In the genomic region with DNA sequence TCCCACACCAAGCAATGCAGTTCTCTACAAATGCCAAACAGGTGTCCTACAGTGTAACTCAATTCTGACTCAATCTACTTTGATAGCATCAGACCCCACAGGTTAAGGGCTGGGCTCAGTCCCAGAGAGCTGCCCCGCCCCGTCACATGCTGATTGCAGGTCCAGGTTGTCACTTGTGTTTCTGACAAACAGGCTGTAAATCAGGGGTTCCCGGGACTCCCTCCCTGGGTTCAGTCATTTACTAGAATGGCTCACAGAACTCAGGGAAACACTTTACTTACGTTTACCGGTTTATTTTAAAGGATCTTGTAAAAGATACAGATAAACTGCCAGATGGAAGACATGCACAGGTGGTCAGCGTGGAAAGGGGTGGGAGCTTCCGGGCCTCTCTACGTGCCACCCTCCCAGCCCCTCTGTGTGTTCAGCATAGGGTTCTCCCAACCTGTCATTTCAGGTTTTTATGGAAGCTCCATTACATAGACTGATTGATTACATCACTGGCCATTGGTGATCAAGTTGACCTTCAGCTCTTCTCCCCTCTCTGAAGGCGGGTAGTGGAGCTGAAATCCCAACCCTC, we compare ENCODE assay signal across 18 cellular contexts. TPM values are rescaled to one million over a fixed set of nuclear protein-coding genes. Genes with fewer than 3 reads are reported as not detected.
DNase-seq lines count a peak whose midpoint lies in the region; ATAC-seq and TF ChIP-seq lines count a peak whose summit lies in the region.
"Had no signal": no experiment of that assay in that cellular context is flagged by ENCODE, and none has a peak within 500 bp of the region (broad histone marks: within the 10 kb centered on the region; RNA-seq: fewer than 3 reads in every experiment).

No MANE protein-coding gene starts in this region.

- no peak overlapping the region for H3K4me3 ChIP-seq in SJCRH30
- no peak overlapping the region for H3K4me3 ChIP-seq in lower leg skin (ENCODE audit: low read depth, poor library complexity, severe bottlenecking)
- no peak overlapping the region for H3K4me3 ChIP-seq in upper lobe of right lung
- H3K4me3 ChIP-seq: tibial nerve had no signal

- no peak overlapping the region for H3K4me3 Mint-ChIP-seq in activated T-cell treated with anti-CD3 and anti-CD28 coated beads, Interleukin-2, amount 50 U/mL, for 4 hours
- no peak overlapping the region for H3K4me3 Mint-ChIP-seq in activated T-cell treated with anti-CD3 and anti-CD28 coated beads, Interleukin-2, amount 50 U/mL, for 24 hours
- H3K4me3 Mint-ChIP-seq: effector memory CD8-positive, alpha-beta T cell; T-cell had no signal

- peaks cover 5% of the 10 kb centered on the region for H3K27me3 Mint-ChIP-seq in activated T-cell treated with anti-CD3 and anti-CD28 coated beads, Interleukin-2, amount 50 U/mL, for 4 hours (ENCODE audit: low read depth)
- no peaks in the 10 kb centered on the region for H3K27me3 Mint-ChIP-seq in activated T-cell treated with anti-CD3 and anti-CD28 coated beads, Interleukin-2, amount 50 U/mL, for 24 hours

- TF ChIP-seq CTCF in lower leg skin (IDR thresholded peaks at IDR 0.05): no peak
- TF ChIP-seq CTCF in upper lobe of right lung (IDR thresholded peaks at IDR 0.05): no peak

- H3K27ac Mint-ChIP-seq in activated T-cell treated with anti-CD3 and anti-CD28 coated beads, Interleukin-2, amount 50 U/mL, for 24 hours: no peak overlapping the region
- H3K27ac Mint-ChIP-seq: effector memory CD8-positive, alpha-beta T cell; T-cell had no signal

- DNase-seq in activated T-cell treated with anti-CD3 and anti-CD28 coated beads, Interleukin-2, amount 50 U/mL, for 4 hours: peak; percentile 1
- DNase-seq in activated T-cell treated with anti-CD3 and anti-CD28 coated beads, Interleukin-2, amount 50 U/mL, for 24 hours: no peak
- DNase-seq in SJCRH30: no peak
- DNase-seq in lower leg skin (ENCODE audit: low spot score in 2 of 2): peak; percentile 38 to 78
- DNase-seq in upper lobe of right lung: peak; percentile 36
- no peak for DNase-seq in epidermal melanocyte (ENCODE audit: insufficient read length, low spot score)
- no peak for DNase-seq in NCI-H187 (lab: John Stamatoyannopoulos, UW)
- DNase-seq in foreskin melanocyte: no peak
- DNase-seq: DMS79; effector memory CD8-positive, alpha-beta T cell; foreskin fibroblast; HCEC 1CT; NCI-H1092; NCI-H345 had no signal

- H3K27me3 ChIP-seq in SJCRH30 (no peaks in the 10 kb centered on the region), upper lobe of right lung (no peaks in the 10 kb centered on the region)
- H3K27me3 ChIP-seq: tibial nerve had no signal

- TF ChIP-seq POLR2A in lower leg skin (IDR thresholded peaks at IDR 0.05): no peak

- H3K4me1 ChIP-seq in SJCRH30 (peaks cover 63% of the 10 kb centered on the region), upper lobe of right lung (peaks cover 26% of the 10 kb centered on the region)

- ATAC-seq in activated T-cell treated with anti-CD3 and anti-CD28 coated beads, Interleukin-2, amount 50 U/mL, for 4 hours: no peak
- no peak for ATAC-seq in upper lobe of right lung
- ATAC-seq: activated naive CD4-positive, alpha-beta T cell treated with anti-CD3 and anti-CD28 coated beads, Interleukin-2, amount 50 U/mL, for 72 hours; effector memory CD8-positive, alpha-beta T cell; right cardiac atrium; T-cell had no signal

- 73 to 75% methylated on average over 9 of the region's 9 CpGs for WGBS in lower leg skin, 2 donors

- no peaks in the 10 kb centered on the region for H3K36me3 Mint-ChIP-seq in activated T-cell treated with anti-CD3 and anti-CD28 coated beads, Interleukin-2, amount 50 U/mL, for 4 hours (ENCODE audit: insufficient read depth)
- no peaks in the 10 kb centered on the region for H3K36me3 Mint-ChIP-seq in activated T-cell treated with anti-CD3 and anti-CD28 coated beads, Interleukin-2, amount 50 U/mL, for 24 hours (ENCODE audit: low read depth)
- H3K36me3 Mint-ChIP-seq: activated naive CD4-positive, alpha-beta T cell treated with anti-CD3 and anti-CD28 coated beads, Interleukin-2, amount 50 U/mL, for 72 hours; T-cell had no signal

- no peaks in the 10 kb centered on the region for H3K9me3 Mint-ChIP-seq in activated T-cell treated with anti-CD3 and anti-CD28 coated beads, Interleukin-2, amount 50 U/mL, for 4 hours
- H3K9me3 Mint-ChIP-seq in activated T-cell treated with anti-CD3 and anti-CD28 coated beads, Interleukin-2, amount 50 U/mL, for 24 hours: no peaks in the 10 kb centered on the region
- H3K9me3 Mint-ChIP-seq: activated naive CD4-positive, alpha-beta T cell treated with anti-CD3 and anti-CD28 coated beads, Interleukin-2, amount 50 U/mL, for 72 hours; effector memory CD8-positive, alpha-beta T cell; T-cell had no signal

- H3K9me3 ChIP-seq in SJCRH30 (replicated peaks): no peaks in the 10 kb centered on the region
- H3K9me3 ChIP-seq in upper lobe of right lung: no peaks in the 10 kb centered on the region
- H3K9me3 ChIP-seq: tibial nerve had no signal

- intact Hi-C loops in lower leg skin (cut with DNase I; ENCODE audit: low total_unique reads) (loop anchor here (10.0 kb wide), 1 partner anchor 63 kb away; no protein-coding TSS in a partner anchor), upper lobe of right lung (cut with DNase I) (no loop called here)

- H3K27ac ChIP-seq in SJCRH30 (peak overlapping the region; percentile 38), upper lobe of right lung (no peak overlapping the region)
- H3K27ac ChIP-seq: tibial nerve had no signal

- no peaks in the 10 kb centered on the region for H3K36me3 ChIP-seq in SJCRH30
- H3K36me3 ChIP-seq in upper lobe of right lung: no peaks in the 10 kb centered on the region
- H3K36me3 ChIP-seq: tibial nerve had no signal

- peaks cover 4% of the 10 kb centered on the region for H3K4me1 Mint-ChIP-seq in activated T-cell treated with anti-CD3 and anti-CD28 coated beads, Interleukin-2, amount 50 U/mL, for 4 hours (ENCODE audit: low read depth)
- peaks cover 8% of the 10 kb centered on the region for H3K4me1 Mint-ChIP-seq in activated T-cell treated with anti-CD3 and anti-CD28 coated beads, Interleukin-2, amount 50 U/mL, for 24 hours (ENCODE audit: low read depth)

RNA-seq across cellular contexts. Expression of a gene that starts 28.7 kb away (rescaled TPM):
- total RNA-seq in activated T-cell treated with anti-CD3 and anti-CD28 coated beads, Interleukin-2, amount 50 U/mL, for 4 hours: 10 to 100 TPM; 75.0 to 82.8 (median 81.8) TPM
- 33.1 and 34.7 TPM in 2 replicates for total RNA-seq in SJCRH30 (2014; rRNA removed; shearing (Covaris generic))
- total RNA-seq in lower leg skin (100 to 1,000 TPM in 2 of 4 donors, 10 to 100 TPM in 2; 50.8 to 151 (median 98.7) TPM), upper lobe of right lung (176 TPM)

Comparison
In these comparisons a context has a peak if more than half of its experiments do, and no peak if none do; other contexts are left out.
1. DNase-seq: peak in activated T-cell treated with anti-CD3 and anti-CD28 coated beads, Interleukin-2, amount 50 U/mL, for 4 hours (single experiment), lower leg skin (2 of 2) and upper lobe of right lung (single experiment); none in activated T-cell treated with anti-CD3 and anti-CD28 coated beads, Interleukin-2, amount 50 U/mL, for 24 hours (single experiment), SJCRH30 (0 of 2), epidermal melanocyte (single experiment), NCI-H187 (0 of 2) and foreskin melanocyte (single experiment).